ENCODE assay signal across 19 cellular contexts in genomic region chr1:47448462-47449233, GRCh38. TPM values are rescaled to one million over a fixed set of nuclear protein-coding genes. Genes with fewer than 3 reads are reported as not detected.
DNase-seq lines count a peak whose midpoint lies in the region; ATAC-seq and TF ChIP-seq lines count a peak whose summit lies in the region.
"Had no signal": no experiment of that assay in that cellular context is flagged by ENCODE, and none has a peak within 500 bp of the region (broad histone marks: within the 10 kb centered on the region; RNA-seq: fewer than 3 reads in every experiment).

No MANE protein-coding gene starts in this region.

- intact Hi-C loops in sciatic nerve (cut with DNase I): no loop called here

- DNase-seq in GM23338 (ENCODE audit: low spot score) (no peak), neural crest cell (ENCODE audit: low read depth, low spot score) (no peak), sciatic nerve (ENCODE audit: low spot score) (no peak), HAP-1 (ENCODE audit: low spot score in 2 of 2) (no peak)
- no peak for DNase-seq in activated effector memory CD4-positive, alpha-beta T cell treated with Interleukin-2 at 50 U/mL for 16 hours
- DNase-seq: C1 segment of cervical spinal cord; Calu3; CD4-positive, alpha-beta memory T cell; COR-L47; DMS53; DMS79 treated with DMSO at 0.1 percent for 48 hours; GF-D8; H9 had no signal

- H3K79me2 ChIP-seq in GM23338 (replicated peaks; ENCODE audit: insufficient read depth): no peaks in the 10 kb centered on the region

- H3K27me3 ChIP-seq in GM23338 (ENCODE audit: insufficient read depth) (peaks cover 95% of the 10 kb centered on the region), HAP-1 (ENCODE audit: low read depth) (peaks cover 35% of the 10 kb centered on the region)

- H3F3A ChIP-seq in GM23338 (replicated peaks; ENCODE audit: low read depth): peaks cover 15% of the 10 kb centered on the region

- no peaks in the 10 kb centered on the region for H3K36me3 ChIP-seq in GM23338 (ENCODE audit: insufficient read depth)
- H3K36me3 ChIP-seq in HEK293 (ENCODE audit: control insufficient read depth in 2 of 2, insufficient read depth in 1 of 2, low read length in 2 of 2): no peaks in the 10 kb centered on the region
- H3K36me3 ChIP-seq in HAP-1 (replicated peaks): no peaks in the 10 kb centered on the region

- H3K9me3 ChIP-seq in HEK293 (ENCODE audit: control insufficient read depth, insufficient read depth, low read depth, low read length) (no peaks in the 10 kb centered on the region), HAP-1 (peaks cover 4% of the 10 kb centered on the region; the same call in 1 of the 2 replicates)

- no peaks in the 10 kb centered on the region for H3K9me2 ChIP-seq in GM23338 (ENCODE audit: insufficient read depth)

- H3K27me3 Mint-ChIP-seq in GM23338 (ENCODE audit: insufficient read depth, low read depth, poor library complexity) (no peaks in the 10 kb centered on the region), neural crest cell (ENCODE audit: low read depth) (no peaks in the 10 kb centered on the region)

- peaks cover 41% of the 10 kb centered on the region for H3K4me1 ChIP-seq in GM23338 (ENCODE audit: insufficient read depth)
- no peaks in the 10 kb centered on the region for H3K4me1 ChIP-seq in HEK293 (ENCODE audit: control insufficient read depth, insufficient read depth, low read length)
- H3K4me1 ChIP-seq in HAP-1: no peaks in the 10 kb centered on the region

- POLR2A ChIA-PET in HEK293 (lab: Yijun Ruan, JAX): interaction anchor here (0.9 kb wide), 1 partner anchor 11 kb away, joined by 9 read pairs; the partner anchor contains the start of gene FOXD2

- H3K4me3 ChIP-seq in GM23338 (no peak overlapping the region), HEK293 (ENCODE audit: low read depth, low read length) (no peak overlapping the region), HAP-1 (no peak overlapping the region)

- H3K9me3 Mint-ChIP-seq in GM23338 (no peaks in the 10 kb centered on the region; the same call in 2 of the 3 replicates), neural crest cell (no peaks in the 10 kb centered on the region)

- H3K4me2 ChIP-seq in GM23338: no peak overlapping the region

- in situ Hi-C loops in HAP-1 (cut with MboI; ENCODE audit: low sequenced_read_pairs): no loop called here

- H3K27ac ChIP-seq in GM23338 (ENCODE audit: low read depth) (no peak overlapping the region), HEK293 (ENCODE audit: extremely low read depth, low read depth, low read length) (no peak overlapping the region)

- no peaks in the 10 kb centered on the region for H3K36me3 Mint-ChIP-seq in GM23338 (ENCODE audit: low read depth)
- H3K36me3 Mint-ChIP-seq in neural crest cell (ENCODE audit: low read depth): peaks cover 10% of the 10 kb centered on the region
- H3K36me3 Mint-ChIP-seq: CD4-positive, alpha-beta memory T cell had no signal

- peaks cover 24% of the 10 kb centered on the region for H4K20me1 ChIP-seq in GM23338 (replicated peaks; ENCODE audit: insufficient read depth)

- CTCF ChIA-PET in HEK293 (lab: Yijun Ruan, JAX): interaction anchor here (0.6 to 2.2 kb wide), 8 partner anchors 10 to 827 kb away, joined by 3 to 12 read pairs (median 3); partner anchors contain the start of gene FOXD2

- H3K4me3 Mint-ChIP-seq in GM23338 (no peak overlapping the region), neural crest cell (peak overlapping the region; percentile 63)
- H3K4me3 Mint-ChIP-seq: CD4-positive, alpha-beta memory T cell; H9 had no signal

- H2AFZ ChIP-seq in GM23338: no peak overlapping the region

- H3K4me1 Mint-ChIP-seq in GM23338 (peaks cover 51% of the 10 kb centered on the region), neural crest cell (peaks cover 34% of the 10 kb centered on the region)

- no peak overlapping the region for H3K27ac Mint-ChIP-seq in GM23338
- no peak overlapping the region for H3K27ac Mint-ChIP-seq in neural crest cell (ENCODE audit: unreplicated experiment)
- H3K27ac Mint-ChIP-seq: CD4-positive, alpha-beta memory T cell; H9 had no signal

- no peak for ATAC-seq in GM23338
- peak; percentile 38 for ATAC-seq in sciatic nerve

- TF ChIP-seq CTCF in GM23338 (conservative IDR thresholded peaks at IDR 0.05; ENCODE audit: low read depth in 2 of 2): no peak
- no peak for TF ChIP-seq CTCF in HEK293 (tag by site-specific recombination; IDR thresholded peaks at IDR 0.05)
- TF ChIP-seq CTCF in neural crest cell (conservative IDR thresholded peaks at IDR 0.05): no peak

TF ChIP-seq in GM23338, 12 proteins besides CTCF, POLR2A, EP300 and RAD21:
- peak; percentile 20 for TF ChIP-seq EZH2 (IDR thresholded peaks at IDR 0.05; ENCODE audit: low read depth, unreplicated experiment)
- no peak for TF ChIP-seq NANOG (IDR thresholded peaks at IDR 0.05; ENCODE audit: borderline replicate concordance)

TF ChIP-seq in HEK293, 187 proteins besides CTCF, POLR2A, EP300 and RAD21:
- no peak for TF ChIP-seq OVOL3 (tag by site-specific recombination; IDR thresholded peaks at IDR 0.05)
- TF ChIP-seq ZNF341 (tag by site-specific recombination; IDR thresholded peaks at IDR 0.05; ENCODE audit: low read depth): peak; percentile 95
- TF ChIP-seq, protein P1, sequence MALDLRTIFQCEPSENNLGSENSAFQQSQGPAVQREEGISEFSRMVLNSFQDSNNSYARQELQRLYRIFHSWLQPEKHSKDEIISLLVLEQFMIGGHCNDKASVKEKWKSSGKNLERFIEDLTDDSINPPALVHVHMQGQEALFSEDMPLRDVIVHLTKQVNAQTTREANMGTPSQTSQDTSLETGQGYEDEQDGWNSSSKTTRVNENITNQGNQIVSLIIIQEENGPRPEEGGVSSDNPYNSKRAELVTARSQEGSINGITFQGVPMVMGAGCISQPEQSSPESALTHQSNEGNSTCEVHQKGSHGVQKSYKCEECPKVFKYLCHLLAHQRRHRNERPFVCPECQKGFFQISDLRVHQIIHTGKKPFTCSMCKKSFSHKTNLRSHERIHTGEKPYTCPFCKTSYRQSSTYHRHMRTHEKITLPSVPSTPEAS (tag by site-specific recombination; IDR thresholded peaks at IDR 0.05): peak; percentile 92
- TF ChIP-seq ZSCAN23 (tag by site-specific recombination; IDR thresholded peaks at IDR 0.05): no peak
- TF ChIP-seq ZNF514 (tag by site-specific recombination; IDR thresholded peaks at IDR 0.05): no peak
- TF ChIP-seq, protein P2, sequence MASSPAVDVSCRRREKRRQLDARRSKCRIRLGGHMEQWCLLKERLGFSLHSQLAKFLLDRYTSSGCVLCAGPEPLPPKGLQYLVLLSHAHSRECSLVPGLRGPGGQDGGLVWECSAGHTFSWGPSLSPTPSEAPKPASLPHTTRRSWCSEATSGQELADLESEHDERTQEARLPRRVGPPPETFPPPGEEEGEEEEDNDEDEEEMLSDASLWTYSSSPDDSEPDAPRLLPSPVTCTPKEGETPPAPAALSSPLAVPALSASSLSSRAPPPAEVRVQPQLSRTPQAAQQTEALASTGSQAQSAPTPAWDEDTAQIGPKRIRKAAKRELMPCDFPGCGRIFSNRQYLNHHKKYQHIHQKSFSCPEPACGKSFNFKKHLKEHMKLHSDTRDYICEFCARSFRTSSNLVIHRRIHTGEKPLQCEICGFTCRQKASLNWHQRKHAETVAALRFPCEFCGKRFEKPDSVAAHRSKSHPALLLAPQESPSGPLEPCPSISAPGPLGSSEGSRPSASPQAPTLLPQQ (tag by site-specific recombination; IDR thresholded peaks at IDR 0.05): no peak
TF ChIP-seq in HEK293: peak in this region for 2.

RNA-seq across cellular contexts. Expression of gene FOXD2, which starts 10.8 kb away (rescaled TPM):
- total RNA-seq in GM23338 (2014; rRNA removed; shearing (Covaris generic)): 0.28 TPM in 1 of 2 replicates, not detected in the other
- polyA plus RNA-seq in GM23338 (2016; fragmentation: Nextera tagmentation; extraction: Ambion mirVana): not detected in 2 replicates
- total RNA-seq in neural crest cell (17.3 and 19.4 TPM in 2 replicates), sciatic nerve (12.3 TPM)
- total RNA-seq: H9 had no signal

RNA-seq across cellular contexts. Expression of gene FOXE3, which starts 32.6 kb away (rescaled TPM):
- not detected in 2 replicates for total RNA-seq in GM23338 (2014; rRNA removed; shearing (Covaris generic))
- 0.17 TPM in 1 of 2 replicates, not detected in the other for polyA plus RNA-seq in GM23338 (2016; fragmentation: Nextera tagmentation; extraction: Ambion mirVana)
- total RNA-seq in neural crest cell: 0.35 TPM in 1 of 2 replicates, not detected in the other
- 0.27 TPM for total RNA-seq in sciatic nerve
- total RNA-seq: A172; A673; Calu3; CD4-positive, alpha-beta memory T cell; Daoy; G401; H4 had no signal
- polyA plus RNA-seq: CD4-positive, alpha-beta memory T cell had no signal

Comparison
In these comparisons a context has a peak if more than half of its experiments do, and no peak if none do; other contexts are left out.
1. RNA of gene FOXD2, which starts 10.8 kb away (total RNA-seq): 17.3 to 19.4 TPM in neural crest cell and 12.3 TPM in sciatic nerve (single experiment); 0.28 TPM in GM23338; every median in the first group is over 10 times any median in the second.